Comparison of ENCODE assay signal across 17 cellular contexts in genomic region chr5:16970826-16971225, GRCh38.
"Had no signal": no experiment of that assay in that cellular context is flagged by ENCODE, and none has a peak within 500 bp of the region (broad histone marks: within the 10 kb centered on the region; RNA-seq: fewer than 3 reads in every experiment).

No MANE protein-coding gene starts in this region.

- DNase-seq: activated CD4-positive, alpha-beta memory T cell treated with anti-CD3 and anti-CD28 coated beads for 36 hours; activated CD4-positive, alpha-beta T cell treated with anti-CD3 and anti-CD28 coated beads for 1 hour; activated gamma-delta T cell; activated T-cell treated with anti-CD3 and anti-CD28 coated beads, Interleukin-2, amount 50 U/mL, for 48 hours; left cardiac atrium; natural killer cell; stimulated activated CD4-positive, alpha-beta T cell treated with anti-CD3 and anti-CD28 coated beads, Interleukin-4, amount 100 ng/mL, for 1 hour; stimulated activated CD8-positive, alpha-beta memory T cell treated with anti-CD3 and anti-CD28 coated beads, Interleukin-4, amount 100 ng/mL, for 48 hours; stimulated activated naive CD8-positive, alpha-beta T cell treated with anti-CD3 and anti-CD28 coated beads, Interleukin-15, Interleukin-2, amounts not matched to agents 100 U/mL and 50 U/mL, for 24 hours; T-helper 9 cell; upper lobe of left lung had no signal

- H3K36me3 Mint-ChIP-seq: activated CD4-positive, alpha-beta memory T cell treated with anti-CD3 and anti-CD28 coated beads for 36 hours; activated naive CD8-positive, alpha-beta T cell; natural killer cell had no signal

- H3K27me3 ChIP-seq: cardiac muscle cell, hepatocyte, suprapubic skin, upper lobe of left lung had no signal

- FAIRE-seq: colon, endothelial cell of umbilical vein had no signal

- H3K27ac Mint-ChIP-seq: activated CD4-positive, alpha-beta memory T cell treated with anti-CD3 and anti-CD28 coated beads for 36 hours; activated naive CD8-positive, alpha-beta T cell; natural killer cell had no signal

- H3K27me3 Mint-ChIP-seq: activated CD4-positive, alpha-beta memory T cell treated with anti-CD3 and anti-CD28 coated beads for 36 hours; activated naive CD8-positive, alpha-beta T cell had no signal

- H3K4me3 ChIP-seq: cardiac muscle cell, hepatocyte, suprapubic skin, upper lobe of left lung had no signal

- H3K4me1 ChIP-seq: suprapubic skin, upper lobe of left lung had no signal

- H3K27ac ChIP-seq: cardiac muscle cell, hepatocyte, suprapubic skin, upper lobe of left lung had no signal

- H3K4me1 Mint-ChIP-seq: natural killer cell had no signal

- H3K4me3 Mint-ChIP-seq: activated CD4-positive, alpha-beta memory T cell treated with anti-CD3 and anti-CD28 coated beads for 36 hours; activated naive CD8-positive, alpha-beta T cell; natural killer cell had no signal

- H3K9me3 ChIP-seq: suprapubic skin, upper lobe of left lung had no signal

- H3K36me3 ChIP-seq: cardiac muscle cell, suprapubic skin, upper lobe of left lung had no signal
